ENCODE assay signal across 10 cellular contexts in the genomic region with DNA sequence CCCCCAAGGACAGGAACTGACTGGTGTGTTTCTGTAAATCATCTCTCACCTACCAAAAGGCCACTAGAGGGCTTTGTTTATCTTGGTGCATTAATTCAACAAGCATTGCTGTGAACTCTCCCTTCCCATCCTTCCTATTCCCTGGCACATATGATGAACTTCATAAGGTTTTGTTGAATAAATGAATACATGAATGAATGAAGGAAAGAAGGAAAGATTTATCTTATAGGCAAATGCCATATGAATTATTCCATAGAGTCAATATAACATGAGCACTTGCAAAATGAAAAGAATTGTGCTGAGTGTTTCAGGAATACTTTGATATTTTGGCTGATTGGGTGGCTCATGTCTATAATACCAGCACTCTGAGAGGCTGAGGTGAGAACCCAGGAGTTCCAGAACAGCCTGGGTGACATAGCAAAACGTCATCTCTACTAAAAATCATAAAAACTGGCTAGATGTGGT. TPM values are rescaled to one million over a fixed set of nuclear protein-coding genes. Genes with fewer than 3 reads are reported as not detected.
A peak's percentile ranks its signal among the peaks of the same experiment; 100 is the strongest.
DNase-seq lines count a peak whose midpoint lies in the region; ATAC-seq and TF ChIP-seq lines count a peak whose summit lies in the region.
"Had no signal": no experiment of that assay in that cellular context is flagged by ENCODE, and none has a peak within 500 bp of the region (broad histone marks: within the 10 kb centered on the region; RNA-seq: fewer than 3 reads in every experiment).

No MANE protein-coding gene starts in this region.

- 29 to 55% methylated on average over 1 of the region's 1 CpG for WGBS in gastroesophageal sphincter (ENCODE audit: low coverage in 1 of 2), 2 donors

- ATAC-seq in mucosa of descending colon (peak; percentile 34), gastroesophageal sphincter (no peak), HG02588 (IDR thresholded peaks at IDR 0.05; ENCODE audit: unreplicated experiment) (no peak)
- ATAC-seq: stimulated activated memory B cell treated with anti-CD40 and anti-IgM and Interleukin-4, amounts not matched to agents 10 μg/mL and 1 μg/mL and 100 μg/mL, for 72 hours had no signal

- TF ChIP-seq POLR2A in gastroesophageal sphincter (IDR thresholded peaks at IDR 0.05), result no peak

- no peak overlapping the region for H3K27ac ChIP-seq in gastroesophageal sphincter

- no peak for TF ChIP-seq EP300 in gastroesophageal sphincter (IDR thresholded peaks at IDR 0.05)

- DNase-seq in GM10266 (ENCODE audit: extremely low spot score) (no peak), astrocyte of the spinal cord (ENCODE audit: low read depth, low spot score) (peak; percentile 7), mucosa of descending colon (peak in 1 of 3 donors; percentile 19), NCI-H2107 (lab: John Stamatoyannopoulos, UW) (no peak), medulla oblongata (ENCODE audit: extremely low spot score) (no peak)
- DNase-seq: midbrain had no signal

- H3K4me1 ChIP-seq in mucosa of descending colon (ENCODE audit: low read depth) (no peaks in the 10 kb centered on the region), gastroesophageal sphincter (no peaks in the 10 kb centered on the region)

- H3K27me3 ChIP-seq in gastroesophageal sphincter, result peaks cover 25% of the 10 kb centered on the region

- intact Hi-C loops in mucosa of descending colon (cut with DNase I, micrococcal nuclease), result no loop called here

- TF ChIP-seq CTCF in GM10266 (IDR thresholded peaks at IDR 0.05; ENCODE audit: control insufficient read depth, insufficient read depth, low read depth, missing control alignments) (peak; percentile 57), LNCAP (IDR thresholded peaks at IDR 0.05) (peak; percentile 76), astrocyte of the spinal cord (IDR thresholded peaks at IDR 0.05; ENCODE audit: low read depth, low read length) (peak; percentile 28), mucosa of descending colon (IDR thresholded peaks at IDR 0.05) (no peak), gastroesophageal sphincter (IDR thresholded peaks at IDR 0.05) (no peak)

- in situ Hi-C loops in astrocyte of the spinal cord (cut with HindIII; ENCODE audit: low sequenced_read_pairs), result no loop called here

- no peaks in the 10 kb centered on the region for H3K9me3 ChIP-seq in mucosa of descending colon
- H3K9me3 ChIP-seq in gastroesophageal sphincter, result no peaks in the 10 kb centered on the region

- H3K4me3 ChIP-seq in astrocyte of the spinal cord (ENCODE audit: low read depth, low read length), result no peak overlapping the region
- H3K4me3 ChIP-seq in mucosa of descending colon, result no peak overlapping the region
- H3K4me3 ChIP-seq in gastroesophageal sphincter, result no peak overlapping the region

- H3K36me3 ChIP-seq in mucosa of descending colon (ENCODE audit: low read depth) (no peaks in the 10 kb centered on the region), gastroesophageal sphincter (no peaks in the 10 kb centered on the region)

RNA-seq across cellular contexts. Expression of a gene that starts 4.3 kb away (rescaled TPM):
- total RNA-seq in mucosa of descending colon (not detected), gastroesophageal sphincter (not detected)

RNA-seq across cellular contexts. Expression of a gene that starts 9.4 kb away (rescaled TPM):
- total RNA-seq in mucosa of descending colon, result not detected
- not detected for total RNA-seq in gastroesophageal sphincter

RNA-seq across cellular contexts. Expression of a gene that starts 45.2 kb away (rescaled TPM):
- total RNA-seq in mucosa of descending colon (1 to 10 TPM; 2.0 to 6.1 (median 5.6) TPM), gastroesophageal sphincter (under 1 TPM in 1 of 4 donors, not detected in 3; 0.12 TPM)

Comparison
In these comparisons a context has a peak if more than half of its experiments do, and no peak if none do; other contexts are left out.
1. CTCF ChIP-seq: peak in GM10266 (single experiment), LNCAP (single experiment) and astrocyte of the spinal cord (single experiment); none in mucosa of descending colon (single experiment) and gastroesophageal sphincter (0 of 4).